In the genomic region with DNA sequence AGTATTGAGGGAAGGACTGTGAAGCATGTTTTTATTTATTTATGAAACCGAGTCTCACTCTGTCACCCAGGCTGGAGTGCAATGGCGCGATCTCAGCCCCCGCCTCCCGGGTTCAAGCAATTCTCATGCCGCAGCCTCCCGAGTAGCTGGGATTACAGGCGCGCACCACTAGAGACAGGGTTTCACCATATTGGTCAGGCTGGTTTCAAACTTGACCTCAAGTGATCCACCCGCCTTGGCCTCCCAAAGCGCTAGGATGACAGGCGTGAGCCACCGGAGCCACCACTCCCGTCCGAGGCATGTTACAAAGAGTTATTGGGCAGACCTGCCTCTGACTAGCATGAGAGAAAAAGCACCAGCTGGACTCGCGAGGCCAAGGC, we compare ENCODE assay signal across 1 cellular context.
TF ChIP-seq lines count a peak whose summit lies in the region.

No MANE protein-coding gene starts in this region.

TF ChIP-seq in HEK293, 187 proteins besides CTCF, POLR2A, EP300 and RAD21:
- TF ChIP-seq KLF1 (tag by site-specific recombination; IDR thresholded peaks at IDR 0.05) (0 out of 2 replicates have a peak, but pooled peaks have one; percentile 33), ZNF366 (tag by site-specific recombination; conservative IDR thresholded peaks at IDR 0.05) (no peak)
